Comparison of ENCODE assay signal across 11 cellular contexts in genomic region chr9:127131871-127132270, GRCh38. TPM values are rescaled to one million over a fixed set of nuclear protein-coding genes. Genes with fewer than 3 reads are reported as not detected.
A peak's percentile ranks its signal among the peaks of the same experiment; 100 is the strongest.
DNase-seq lines count a peak whose midpoint lies in the region; ATAC-seq and TF ChIP-seq lines count a peak whose summit lies in the region.
"Had no signal": no experiment of that assay in that cellular context is flagged by ENCODE, and none has a peak within 500 bp of the region (broad histone marks: within the 10 kb centered on the region; RNA-seq: fewer than 3 reads in every experiment).

No MANE protein-coding gene starts in this region.

- intact Hi-C loops in esophagus squamous epithelium (cut with DNase I) (no loop called here), ovary (cut with DNase I) (loop anchor here in 1 of 4 donors (5.0 kb wide), 1 partner anchor 45 kb away; no protein-coding TSS in a partner anchor)

- peaks cover 15 to 64% (median 49%) of the 10 kb centered on the region in 10 experiments for H3K4me1 ChIP-seq in BLaER1 treated with 17β-estradiol and CSF1 and Interleukin-3, amounts not matched to agents 10 nM and 100 nM
- H3K4me1 ChIP-seq in esophagus squamous epithelium, result peaks cover 51 to 94% (median 69%) of the 10 kb centered on the region in 3 donors
- peaks cover 12% of the 10 kb centered on the region for H3K4me1 ChIP-seq in ovary (ENCODE audit: insufficient read depth)

- H3K36me3 ChIP-seq in BLaER1 treated with 17β-estradiol and CSF1 and Interleukin-3, amounts not matched to agents 10 nM and 100 nM, result no peaks in the 10 kb centered on the region
- H3K36me3 ChIP-seq in esophagus squamous epithelium, result no peaks in the 10 kb centered on the region
- no peaks in the 10 kb centered on the region for H3K36me3 ChIP-seq in ovary

- peaks cover 0 to 60% (median 0%) of the 10 kb centered on the region in 11 experiments; a peak in 5 of 22 replicates for H3K27me3 ChIP-seq in BLaER1 treated with 17β-estradiol and CSF1 and Interleukin-3, amounts not matched to agents 10 nM and 100 nM
- no peaks in the 10 kb centered on the region for H3K27me3 ChIP-seq in esophagus squamous epithelium
- H3K27me3 ChIP-seq in ovary, result no peaks in the 10 kb centered on the region

- H3K9ac ChIP-seq in BLaER1 treated with 17β-estradiol and CSF1 and Interleukin-3, amounts not matched to agents 10 nM and 100 nM, result peak overlapping the region in 3 of 11 experiments; percentile 4 to 24 (median 14); a peak in 3 of 22 replicates

- H3K4me2 ChIP-seq in BLaER1 treated with 17β-estradiol and CSF1 and Interleukin-3, amounts not matched to agents 10 nM and 100 nM, result peak overlapping the region in 10 of 11 experiments; percentile 19 to 90 (median 48); a peak in 18 of 22 replicates

- TF ChIP-seq POLR2A in esophagus squamous epithelium (IDR thresholded peaks at IDR 0.05) (no peak), ovary (IDR thresholded peaks at IDR 0.05) (no peak)

- H4K20me1 ChIP-seq in BLaER1 treated with 17β-estradiol and CSF1 and Interleukin-3, amounts not matched to agents 10 nM and 100 nM, result no peaks in the 10 kb centered on the region

- DNase-seq in RWPE1 (ENCODE audit: low spot score) (peak; percentile 74), esophagus squamous epithelium (lab: John Stamatoyannopoulos, UW) (no peak), ovary (peak in 3 of 5 donors; percentile 15 to 30 (median 21)), NCI-H2029 treated with DMSO at 0.1 percent for 48 hours (lab: John Stamatoyannopoulos, UW) (no peak), GM13977 (ENCODE audit: low spot score) (no peak), foreskin melanocyte (no peak)
- DNase-seq: nephron progenitor cell had no signal

- no peak overlapping the region for H3K4me3 ChIP-seq in BLaER1 treated with 17β-estradiol and CSF1 and Interleukin-3, amounts not matched to agents 10 nM and 100 nM
- no peak overlapping the region for H3K4me3 ChIP-seq in esophagus squamous epithelium
- no peak overlapping the region for H3K4me3 ChIP-seq in ovary

- H3K27ac ChIP-seq in BLaER1 treated with 17β-estradiol and CSF1 and Interleukin-3, amounts not matched to agents 10 nM and 100 nM, result peak overlapping the region in 8 of 11 experiments; percentile 14 to 65 (median 46); a peak in 10 of 22 replicates
- H3K27ac ChIP-seq in RWPE1 (peak overlapping the region; percentile 59), esophagus squamous epithelium (peak overlapping the region; percentile 73 to 94 (median 85)), ovary (no peak overlapping the region)

- no peaks in the 10 kb centered on the region for H3K9me3 ChIP-seq in BLaER1 treated with 17β-estradiol and CSF1 and Interleukin-3, amounts not matched to agents 10 nM and 100 nM (replicated peaks in 1 of 11)
- no peaks in the 10 kb centered on the region for H3K9me3 ChIP-seq in esophagus squamous epithelium
- H3K9me3 ChIP-seq in ovary, result no peaks in the 10 kb centered on the region

- WGBS in esophagus squamous epithelium, 2 donors, result 65 to 83% methylated on average over 4 of the region's 6 CpGs
- 49 to 58% (median 55%) methylated on average over 6 of the region's 6 CpGs for WGBS in ovary, 3 donors

- POLR2A ChIA-PET in RWPE1 (lab: Yijun Ruan, JAX; ENCODE audit: low non-redundant PET), result no interaction called here

- CTCF ChIA-PET in RWPE1 (lab: Yijun Ruan, JAX), result interaction anchor here (0.6 to 1.0 kb wide), 3 partner anchors 174 to 1205 kb away, joined by 3 to 4 read pairs (median 3); no protein-coding TSS in a partner anchor

- no peak for ATAC-seq in GM21619 (IDR thresholded peaks at IDR 0.05; ENCODE audit: unreplicated experiment)

- no peak for TF ChIP-seq CTCF in RWPE1 (conservative IDR thresholded peaks at IDR 0.05; ENCODE audit: low read depth)
- TF ChIP-seq CTCF in esophagus squamous epithelium (IDR thresholded peaks at IDR 0.05), result no peak
- TF ChIP-seq CTCF in ovary (IDR thresholded peaks at IDR 0.05), result no peak
- TF ChIP-seq CTCF in GM13977 (IDR thresholded peaks at IDR 0.05; ENCODE audit: extremely low read depth, insufficient read depth, missing control alignments), result no peak

- in situ Hi-C loops in GM13977 (cut with MboI; ENCODE audit: low pct_unique_long_range_greater_than_20kb, low sequenced_read_pairs, unreplicated experiment), result no loop called here

- TF ChIP-seq EP300 in ovary (IDR thresholded peaks at IDR 0.05), result no peak

RNA-seq across cellular contexts. Expression of gene ANGPTL2, which starts 9.4 kb away (rescaled TPM):
- 10 to 100 TPM in 1 of 4 donors, 1 to 10 TPM in 3; 2.4 to 24.6 (median 7.6) TPM for total RNA-seq in esophagus squamous epithelium
- 100 to 1,000 TPM in 1 of 7 donors, 10 to 100 TPM in 5, 1 to 10 TPM in 1; 9.8 to 108 (median 64.1) TPM for total RNA-seq in ovary
- 100 to 1,000 TPM in 1 of 2 donors, 10 to 100 TPM in 1; 27.5 to 114 TPM for polyA plus RNA-seq in ovary
- total RNA-seq: CD4-positive, alpha-beta T cell; T-helper 2 cell treated with Interferon-gamma antibody and Interleukin-4, amounts not matched to agents 100 ng/mL and 5 ng/mL, for 36 hours had no signal

Comparison
In these comparisons a context has a peak if more than half of its experiments do, and no peak if none do; other contexts are left out.
1. H3K27ac ChIP-seq: peak in BLaER1 treated with 17β-estradiol and CSF1 and Interleukin-3, amounts not matched to agents 10 nM and 100 nM (8 of 11), RWPE1 (single experiment) and esophagus squamous epithelium (4 of 4); none in ovary (0 of 2).
2. DNase-seq: peak in RWPE1 (single experiment) and ovary (3 of 5); none in esophagus squamous epithelium (single experiment), NCI-H2029 treated with DMSO at 0.1 percent for 48 hours (single experiment), GM13977 (single experiment) and foreskin melanocyte (single experiment).